8 cellular contexts compared by ENCODE assay signal in the genomic region with DNA sequence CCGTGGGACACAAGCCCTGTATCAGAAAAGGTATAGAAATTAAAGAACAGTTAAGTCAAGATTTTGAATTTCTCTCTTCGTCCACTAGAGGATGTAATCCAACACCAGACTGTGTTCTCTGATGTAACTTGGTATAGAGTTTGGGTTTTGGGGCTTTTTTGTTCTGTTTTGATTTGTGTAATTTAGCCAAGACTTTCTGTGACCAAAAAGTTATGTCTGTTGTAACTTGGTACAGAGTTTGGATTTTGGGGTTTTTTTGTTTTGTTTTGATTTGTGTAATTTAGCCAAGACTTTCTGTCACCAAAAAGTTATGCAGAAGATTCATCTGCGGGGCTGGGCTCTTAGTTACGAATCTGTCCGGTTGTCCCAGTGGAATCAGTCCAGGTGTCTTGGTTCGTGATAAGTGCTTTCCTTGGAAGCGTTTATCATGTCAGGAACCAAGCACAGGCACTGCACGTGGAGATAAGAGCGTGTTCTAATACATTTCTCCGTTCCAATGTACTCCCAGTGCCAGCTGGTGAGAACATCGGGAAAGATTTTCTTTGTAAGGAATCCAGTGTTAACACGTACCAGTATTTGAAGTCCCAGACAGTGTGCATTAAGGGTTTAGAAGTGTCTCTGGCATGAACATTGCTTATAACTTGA. TPM values are rescaled to one million over a fixed set of nuclear protein-coding genes. Genes with fewer than 3 reads are reported as not detected.
DNase-seq lines count a peak whose midpoint lies in the region; ATAC-seq, FAIRE-seq and TF ChIP-seq lines count a peak whose summit lies in the region.

No MANE protein-coding gene starts in this region.

- H3K27me3 ChIP-seq in DOHH2 (ENCODE audit: control insufficient read depth, low read length) = no peaks in the 10 kb centered on the region
- H3K27me3 ChIP-seq in GM12878 (replicated peaks in 1 of 2; ENCODE audit: control insufficient read depth in 2 of 2, insufficient read depth in 2 of 2, low read length in 1 of 2) = no peaks in the 10 kb centered on the region

- CTCF ChIA-PET in GM12878 (lab: Yijun Ruan, JAX) = interaction anchor here (0.7 to 1.3 kb wide), 4 partner anchors 49 to 237 kb away, joined by 3 to 7 read pairs (median 4); no protein-coding TSS in a partner anchor

- RAD21 ChIA-PET in GM12878 (lab: Charles Lee; ENCODE audit: unreplicated experiment) = interaction anchor here (1.1 to 1.7 kb wide), 3 partner anchors 49 to 151 kb away, joined by 3 to 5 read pairs (median 5); no protein-coding TSS in a partner anchor

- DNase-seq in GM12878 (ENCODE audit: low read depth, low spot score) = no peak
- no peak for DNase-seq in stimulated activated naive CD8-positive, alpha-beta T cell treated with anti-CD3 and anti-CD28 coated beads, Interleukin-15, amount 100 ng/mL, for 72 hours
- DNase-seq in NCI-H2029 treated with DMSO at 0.1 percent for 48 hours (lab: John Stamatoyannopoulos, UW) = no peak
- DNase-seq in stimulated activated CD4-positive, alpha-beta T cell treated with anti-CD3 and anti-CD28 coated beads, Interleukin-15, amount 100 ng/mL, for 24 hours = no peak

- no TSS peak for BruUV-seq in GM12878 (replicated peaks; lab: Mats Ljungman, UMichigan)

- H3K9me2 ChIP-seq in DOHH2 (replicated peaks; ENCODE audit: control insufficient read depth, low read length) = no peaks in the 10 kb centered on the region

- H3K9me3 ChIP-seq in DOHH2 (ENCODE audit: control insufficient read depth, insufficient read depth, low read length) (no peaks in the 10 kb centered on the region), GM12878 (replicated peaks; ENCODE audit: control insufficient read depth, insufficient read depth, low read length) (no peaks in the 10 kb centered on the region)

- intact Hi-C loops in GM12878 (cut with micrococcal nuclease; ENCODE audit: unreplicated experiment) = loop anchor here (5.0 kb wide), 1 partner anchor 91 kb away; no protein-coding TSS in a partner anchor

- H3K36me3 ChIP-seq in DOHH2 (ENCODE audit: control insufficient read depth, low read length) (peaks cover 77% of the 10 kb centered on the region), GM12878 (ENCODE audit: control insufficient read depth in 2 of 2, insufficient read depth in 2 of 2, low read length in 1 of 2) (peaks cover 21 to 27% of the 10 kb centered on the region in 2 experiments)

- WGBS in GM12878 (ENCODE audit: insufficient coverage, insufficient replicate concordance, low lambda C conversion rate, missing lambda C conversion rate) = 88% methylated on average over 12 of the region's 12 CpGs

- POLR2A ChIA-PET in GM12878 (lab: Charles Lee) = no interaction called here

- no peaks in the 10 kb centered on the region for H3K9me3 Mint-ChIP-seq in stimulated activated naive CD8-positive, alpha-beta T cell treated with anti-CD3 and anti-CD28 coated beads, Interleukin-15, amount 100 ng/mL, for 72 hours

- peaks cover 19% of the 10 kb centered on the region for H3K79me2 ChIP-seq in DOHH2 (ENCODE audit: control insufficient read depth, low read length)
- peaks cover 5% of the 10 kb centered on the region for H3K79me2 ChIP-seq in GM12878 (ENCODE audit: control insufficient read depth, insufficient read depth, low read length)

- ATAC-seq in GM12878 (peak; percentile 85), HG02798 (IDR thresholded peaks at IDR 0.05; ENCODE audit: poor library complexity, unreplicated experiment) (no peak)
- peak; percentile 87 for ATAC-seq in stimulated activated naive CD8-positive, alpha-beta T cell treated with anti-CD3 and anti-CD28 coated beads, Interleukin-15, amount 100 ng/mL, for 72 hours

- peak overlapping the region; percentile 53 to 64 for H3K4me3 Mint-ChIP-seq in stimulated activated naive CD8-positive, alpha-beta T cell treated with anti-CD3 and anti-CD28 coated beads, Interleukin-15, amount 100 ng/mL, for 72 hours

- H3K27ac Mint-ChIP-seq in stimulated activated naive CD8-positive, alpha-beta T cell treated with anti-CD3 and anti-CD28 coated beads, Interleukin-15, amount 100 ng/mL, for 72 hours = peak overlapping the region; percentile 70 to 88

- no peak overlapping the region for H2AFZ ChIP-seq in GM12878 (ENCODE audit: control insufficient read depth, low read depth, low read length)

- H3K4me1 Mint-ChIP-seq in stimulated activated naive CD8-positive, alpha-beta T cell treated with anti-CD3 and anti-CD28 coated beads, Interleukin-15, amount 100 ng/mL, for 72 hours = peaks cover 75% of the 10 kb centered on the region

- TF ChIP-seq CTCF in DOHH2 (IDR thresholded peaks at IDR 0.05; ENCODE audit: low read depth, low read length, poor library complexity, severe bottlenecking) (peak; percentile 69), LNCAP (IDR thresholded peaks at IDR 0.05) (peak; percentile 68), GM12878 (IDR thresholded peaks at IDR 0.05 in 2 of 3, conservative IDR thresholded peaks at IDR 0.05 in 1 of 3; ENCODE audit: control insufficient read depth in 2 of 3, extremely low read depth in 1 of 3, insufficient read depth in 1 of 3, low read depth in 3 of 3, low read length in 3 of 3) (peak; percentile 74 to 83 (median 76))

- in situ Hi-C loops in GM12878 (cut with MboI) = no loop called here

- H3K4me3 ChIP-seq in DOHH2 (ENCODE audit: low read length) (no peak overlapping the region), GM12878 (no peak overlapping the region)

- H3F3A ChIP-seq in DOHH2 (ENCODE audit: control insufficient read depth, insufficient read depth) = peaks cover 8% of the 10 kb centered on the region; the same call in 1 of the 2 replicates

- H3K9ac ChIP-seq in GM12878 (ENCODE audit: control insufficient read depth, insufficient read depth, low read length) = no peak overlapping the region

- FAIRE-seq in GM12878 (lab: Jason Lieb, UNC) (no peak), islet of Langerhans (lab: Jason Lieb, UNC) (peak; percentile 49)

- TF ChIP-seq EP300 in GM12878 (IDR thresholded peaks at IDR 0.05; ENCODE audit: borderline replicate concordance in 1 of 2, control insufficient read depth in 1 of 2, low read depth in 2 of 2, low read length in 2 of 2) = no peak

- peak; percentile 91 for TF ChIP-seq RAD21 in GM12878 (IDR thresholded peaks at IDR 0.05; ENCODE audit: insufficient read depth, low read depth, low read length)

- SMC1A ChIA-PET in GM12878 (lab: Charles Lee; ENCODE audit: uncharacterized antibody, unreplicated experiment) = interaction anchor here (1.7 kb wide), 1 partner anchor 13 kb away, joined by 4 read pairs; no protein-coding TSS in a partner anchor

- H3K27ac ChIP-seq in DOHH2 (ENCODE audit: low read depth, low read length) (no peak overlapping the region), GM12878 (ENCODE audit: control insufficient read depth, insufficient read depth) (0 out of 2 replicates have a peak overlapping the region, but pooled peaks have one; percentile 33)

- no peaks in the 10 kb centered on the region for H3K27me3 Mint-ChIP-seq in stimulated activated naive CD8-positive, alpha-beta T cell treated with anti-CD3 and anti-CD28 coated beads, Interleukin-15, amount 100 ng/mL, for 72 hours

- H3K4me1 ChIP-seq in DOHH2 (ENCODE audit: control insufficient read depth, low read length) (peaks cover 10% of the 10 kb centered on the region), GM12878 (ENCODE audit: control insufficient read depth, insufficient read depth, low read length) (peaks cover 4% of the 10 kb centered on the region)

- TF ChIP-seq POLR2A in GM12878 (IDR thresholded peaks at IDR 0.05; ENCODE audit: low read depth, low read length) = no peak

- H4K20me1 ChIP-seq in DOHH2 (ENCODE audit: control insufficient read depth, insufficient read depth, low read depth, low read length) (no peaks in the 10 kb centered on the region), GM12878 (ENCODE audit: control insufficient read depth, insufficient read depth) (no peaks in the 10 kb centered on the region)

- no peak overlapping the region for H3K4me2 ChIP-seq in DOHH2 (ENCODE audit: low read length)
- H3K4me2 ChIP-seq in GM12878 (ENCODE audit: control insufficient read depth, insufficient read depth) = no peak overlapping the region

TF ChIP-seq in GM12878, 131 proteins besides CTCF, POLR2A, EP300 and RAD21 (continues in another document):
- TF ChIP-seq RUNX3 (IDR thresholded peaks at IDR 0.05; ENCODE audit: low read length) (0 out of 2 replicates have a peak, but pooled peaks have one; percentile 26), BCL3 (IDR thresholded peaks at IDR 0.05; ENCODE audit: borderline replicate concordance, insufficient read depth, low read depth, low read length, poor library complexity, severe bottlenecking) (no peak), SREBF2 (IDR thresholded peaks at IDR 0.05; ENCODE audit: low read length) (no peak), ZNF207 (IDR thresholded peaks at IDR 0.05; ENCODE audit: borderline replicate concordance) (no peak)

RNA-seq across cellular contexts. Expression of gene SEC14L1, which starts 44.1 kb away (rescaled TPM):
- 161 and 179 TPM in 2 replicates for total RNA-seq in GM12878 (2013; cell fraction: nucleolus; rRNA removed)
- total RNA-seq in GM12878 (2014; rRNA removed) = 28.2 and 32.4 TPM in 2 replicates
- 18.2 and 19.0 TPM in 2 replicates for total RNA-seq in GM12878 (2014; rRNA removed; fragmentation: Illumina TruSeq; extraction: Trizol)
- 58.1 and 66.1 TPM in 2 replicates for total RNA-seq in GM12878 (2021)
- 26.5 TPM for polyA plus RNA-seq in GM12878 (2011; ENCODE audit: low read depth)
- 28.8 and 33.3 TPM in 2 replicates for polyA plus RNA-seq in GM12878 (2011; rRNA removed)
- 26.4 and 30.9 TPM in 2 replicates for polyA plus RNA-seq in GM12878 (2011; cell fraction: cytosol; rRNA removed)
- 38.5 and 42.8 TPM in 2 replicates for polyA plus RNA-seq in GM12878 (2011; cell fraction: nucleus; rRNA removed)
- 46.1 and 55.7 TPM in 2 replicates for polyA plus RNA-seq in GM12878 (2012)
- polyA plus RNA-seq in GM12878 (2014; fragmentation: Illumina TruSeq; extraction: Trizol) = 35.8 and 41.5 TPM in 2 replicates
- polyA plus RNA-seq in GM12878 (2014; fragmentation: Nextera tagmentation; extraction: Ambion mirVana) = 10 to 100 TPM in 1 of 2 experiments, 1 to 10 TPM in 1; 6.3 to 10.2 TPM
- 32.5 and 34.6 TPM in 2 replicates for polyA plus RNA-seq in GM12878 (2014; rRNA removed)
- polyA plus RNA-seq in GM12878 (2016; fragmentation: Nextera tagmentation; extraction: Ambion mirVana) = 10 to 100 TPM; 48.5 to 52.3 TPM
- 26.8 and 36.9 TPM in 2 replicates for polyA minus RNA-seq in GM12878 (2011; rRNA and poly(A)+ RNA removed)
- polyA minus RNA-seq in GM12878 (2011; cell fraction: cytosol; rRNA and poly(A)+ RNA removed) = 18.6 and 19.0 TPM in 2 replicates
- 17.2 and 32.2 TPM in 2 replicates for polyA minus RNA-seq in GM12878 (2011; cell fraction: nucleus; rRNA and poly(A)+ RNA removed)
